ENCODE assay signal across 32 cellular contexts in the genomic region with DNA sequence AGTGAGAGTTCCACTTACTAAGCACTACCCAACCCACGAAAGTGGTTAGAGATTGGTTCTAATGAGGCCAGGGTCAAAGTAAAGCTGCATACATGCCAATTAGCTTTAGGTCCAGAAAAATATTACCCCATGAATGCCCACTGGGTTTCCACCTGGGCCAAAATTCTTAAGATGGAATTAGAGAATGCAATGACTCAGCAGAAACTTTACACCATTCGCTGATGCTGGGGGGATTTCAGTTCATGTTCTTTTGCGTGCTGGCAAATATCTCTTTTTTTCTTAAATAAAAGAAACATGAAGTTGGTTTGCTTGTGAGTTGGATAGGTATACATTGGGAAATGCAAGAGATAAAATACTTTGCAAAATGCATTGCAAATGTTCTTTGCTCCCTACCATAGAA.
"Had no signal": no experiment of that assay in that cellular context is flagged by ENCODE, and none has a peak within 500 bp of the region (broad histone marks: within the 10 kb centered on the region; RNA-seq: fewer than 3 reads in every experiment).

No MANE protein-coding gene starts in this region.

- DNase-seq: activated B cell treated with CpG ODN at 0.5 μM for 24 hours; activated CD4-positive, alpha-beta T cell treated with anti-CD3 and anti-CD28 coated beads for 48 hours; activated CD4-positive, alpha-beta T cell treated with anti-CD3 and anti-CD28 coated beads, Interleukin-2, amount 50 U/mL, for 1 hour; activated CD4-positive, alpha-beta T cell treated with anti-CD3 and anti-CD28 coated beads, Interleukin-2, amount 50 U/mL, for 48 hours; activated CD8-positive, alpha-beta memory T cell treated with anti-CD3 and anti-CD28 coated beads for 24 hours; activated CD8-positive, alpha-beta memory T cell treated with anti-CD3 and anti-CD28 coated beads, Interleukin-2, amount 50 U/mL, for 4 hours; activated CD8-positive, alpha-beta T cell treated with anti-CD3 and anti-CD28 coated beads for 36 hours; activated effector memory CD4-positive, alpha-beta T cell treated with anti-CD3 and anti-CD28 coated beads, Interleukin-2, amount 50 U/mL, for 16 hours; activated naive CD4-positive, alpha-beta T cell treated with anti-CD3 and anti-CD28 coated beads for 36 hours; activated naive CD8-positive, alpha-beta T cell treated with anti-CD3 and anti-CD28 coated beads for 36 hours; activated naive CD8-positive, alpha-beta T cell treated with anti-CD3 and anti-CD28 coated beads, Interleukin-2, amount 50 U/mL, for 24 hours; activated T-cell treated with anti-CD3 and anti-CD28 coated beads, Interleukin-2, amount 50 U/mL, for 1 hour; activated T-cell treated with anti-CD3 and anti-CD28 coated beads, Interleukin-2, amount 50 U/mL, for 48 hours; adrenal gland; amygdala; aorta; body of pancreas; caudate nucleus; cortex of kidney; dermis blood vessel endothelial cell; effector CD8-positive, alpha-beta T cell; esophagus squamous epithelium; foreskin melanocyte; heart right ventricle; T1000; WERI-Rb-1 had no signal

- FAIRE-seq: colon, endometrium, endothelial cell of umbilical vein had no signal

- H3K4me3 ChIP-seq: adrenal gland, body of pancreas, esophagus squamous epithelium, gastroesophageal sphincter, heart right ventricle had no signal

- H3K9me3 ChIP-seq: adrenal gland, body of pancreas, esophagus squamous epithelium, gastroesophageal sphincter, heart right ventricle had no signal

- H3K4me1 ChIP-seq: adrenal gland, esophagus squamous epithelium, gastroesophageal sphincter, heart right ventricle had no signal

- H3K36me3 ChIP-seq: adrenal gland, esophagus squamous epithelium, gastroesophageal sphincter, heart right ventricle, WERI-Rb-1 had no signal

- H3K27ac ChIP-seq: adrenal gland, body of pancreas, epithelial cell of prostate, esophagus squamous epithelium, gastroesophageal sphincter, heart right ventricle, WERI-Rb-1 had no signal

- H3K27me3 ChIP-seq: adrenal gland, body of pancreas, esophagus squamous epithelium, gastroesophageal sphincter, heart right ventricle had no signal

- ATAC-seq: activated CD4-positive, CD25-positive, alpha-beta regulatory T cell treated with anti-CD3 and anti-CD28 coated beads, Interleukin-2, amount 50 U/mL, for 24 hours; activated CD8-positive, alpha-beta T cell treated with anti-CD3 and anti-CD28 coated beads for 36 hours; activated naive CD8-positive, alpha-beta T cell treated with anti-CD3 and anti-CD28 coated beads, Interleukin-2, amount 50 U/mL, for 24 hours; body of pancreas; gastroesophageal sphincter; heart right ventricle had no signal
